Comparison of ENCODE assay signal across 16 cellular contexts in the genomic region with DNA sequence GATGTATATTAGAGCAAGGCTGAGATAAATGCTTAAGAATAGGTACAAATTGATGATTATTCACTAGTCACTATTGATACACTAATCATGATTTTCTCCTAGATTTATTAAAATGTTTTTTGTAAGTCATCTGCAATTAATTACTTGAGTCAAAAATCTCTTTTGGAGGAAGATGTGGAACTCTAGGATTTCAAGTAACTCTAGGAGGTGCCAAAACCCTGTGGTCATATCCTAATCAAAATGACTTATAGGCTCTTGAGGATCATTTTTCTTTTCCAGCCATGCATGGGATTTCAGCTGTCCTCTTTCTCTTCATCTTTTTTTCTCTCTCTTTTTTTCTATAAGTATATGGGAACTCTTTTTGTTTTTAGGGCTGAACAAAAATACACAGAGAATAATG.
"Had no signal": no experiment of that assay in that cellular context is flagged by ENCODE, and none has a peak within 500 bp of the region (broad histone marks: within the 10 kb centered on the region; RNA-seq: fewer than 3 reads in every experiment).

No MANE protein-coding gene starts in this region.

- H3K9me3 ChIP-seq: neutrophil, right atrium auricular region, thyroid gland, uterus had no signal

- H3K4me3 Mint-ChIP-seq: activated B cell treated with CpG ODN at 0.5 μM for 24 hours; activated CD4-positive, alpha-beta T cell treated with anti-CD3 and anti-CD28 coated beads, Interleukin-2, amount 10 ng/mL, durations not matched to agents 24 days and 14 days; naive B cell; T-helper 17 cell had no signal

- H3K27me3 ChIP-seq: neutrophil, right atrium auricular region, thyroid gland, uterus had no signal

- ATAC-seq: left cardiac atrium, T-helper 17 cell had no signal

- H3K27ac ChIP-seq: neutrophil, right atrium auricular region, thyroid gland, uterus had no signal

- H3K4me1 Mint-ChIP-seq: activated B cell treated with CpG ODN at 0.5 μM for 24 hours; activated CD4-positive, alpha-beta T cell treated with anti-CD3 and anti-CD28 coated beads, Interleukin-2, amount 10 ng/mL, durations not matched to agents 24 days and 14 days; naive B cell had no signal

- H3K4me3 ChIP-seq: lung, right atrium auricular region, thyroid gland, uterus had no signal

- H3K36me3 ChIP-seq: neutrophil, right atrium auricular region, thyroid gland, uterus had no signal

- DNase-seq: activated B cell treated with CpG ODN at 0.5 μM for 24 hours; activated naive CD4-positive, alpha-beta T cell treated with anti-CD3 and anti-CD28 coated beads, Interleukin-2, amount 50 U/mL, for 16 hours; activated T-cell treated with anti-CD3 and anti-CD28 coated beads, Interleukin-2, amount 50 U/mL, for 1 hour; foreskin melanocyte; head of caudate nucleus; left cardiac atrium; midbrain; naive B cell; small intestine; T-helper 17 cell; thyroid gland; uterus had no signal

- H3K4me1 ChIP-seq: right atrium auricular region, thyroid gland had no signal

- H3K27ac Mint-ChIP-seq: activated B cell treated with CpG ODN at 0.5 μM for 24 hours; activated CD4-positive, alpha-beta T cell treated with anti-CD3 and anti-CD28 coated beads, Interleukin-2, amount 10 ng/mL, durations not matched to agents 24 days and 14 days; T-helper 17 cell had no signal

- H3K9me3 Mint-ChIP-seq: activated CD4-positive, alpha-beta T cell treated with anti-CD3 and anti-CD28 coated beads, Interleukin-2, amount 10 ng/mL, durations not matched to agents 24 days and 14 days had no signal
